9 cellular contexts compared by ENCODE assay signal in the genomic region with DNA sequence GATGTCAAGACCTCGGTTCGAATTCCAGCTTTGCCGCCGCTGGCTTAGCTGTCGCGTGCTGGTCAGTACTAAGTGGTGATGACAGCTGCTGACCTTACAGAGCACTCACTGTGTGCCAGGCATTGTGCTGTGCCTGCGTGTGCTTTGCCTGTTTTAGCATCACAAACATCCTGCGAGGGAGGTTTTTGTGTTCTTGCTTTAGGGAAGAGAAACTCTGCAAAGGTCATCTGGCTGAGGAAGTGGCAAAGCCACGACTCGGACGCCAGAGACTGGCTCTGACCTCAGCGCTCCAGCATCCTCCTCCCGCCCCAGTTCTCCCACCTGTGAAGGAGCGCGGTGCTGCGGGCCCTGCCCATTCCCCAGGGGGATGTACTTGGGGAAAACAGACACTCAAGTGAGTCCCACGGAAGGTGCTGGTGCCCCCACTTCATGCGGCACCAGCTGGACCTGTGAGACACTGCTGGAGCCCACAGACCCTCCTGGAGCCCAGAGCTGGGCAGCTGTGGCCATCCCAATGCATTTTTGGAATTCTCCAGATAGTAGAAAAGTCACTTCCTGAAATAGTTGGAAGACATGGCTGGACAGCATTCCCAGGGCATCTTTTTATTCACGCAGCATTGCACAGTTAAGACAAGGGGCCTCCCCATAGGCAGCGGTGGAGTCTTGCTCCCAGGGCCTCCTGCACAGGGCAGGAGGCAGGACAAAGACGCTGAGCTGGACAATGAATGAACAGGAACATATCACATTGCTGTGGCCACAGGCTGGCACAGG. TPM values are rescaled to one million over a fixed set of nuclear protein-coding genes. Genes with fewer than 3 reads are reported as not detected.
DNase-seq lines count a peak whose midpoint lies in the region; ATAC-seq and TF ChIP-seq lines count a peak whose summit lies in the region.
"Had no signal": no experiment of that assay in that cellular context is flagged by ENCODE, and none has a peak within 500 bp of the region (broad histone marks: within the 10 kb centered on the region; RNA-seq: fewer than 3 reads in every experiment).

No MANE protein-coding gene starts in this region.

- H3K27me3 Mint-ChIP-seq in naive thymus-derived CD4-positive, alpha-beta T cell = peaks cover 0 to 17% (median 0%) of the 10 kb centered on the region in 5 donors
- H3K27me3 Mint-ChIP-seq in endodermal cell (ENCODE audit: insufficient read depth) = no peaks in the 10 kb centered on the region

- intact Hi-C loops in naive thymus-derived CD4-positive, alpha-beta T cell (cut with micrococcal nuclease) = loop anchor here in 1 of 2 donors (2.0 kb wide), 1 partner anchor 45 kb away; no protein-coding TSS in a partner anchor

- peaks cover 0 to 4% (median 0%) of the 10 kb centered on the region in 5 donors for H3K36me3 Mint-ChIP-seq in naive thymus-derived CD4-positive, alpha-beta T cell
- no peaks in the 10 kb centered on the region for H3K36me3 Mint-ChIP-seq in endodermal cell (ENCODE audit: low read depth)

- no peaks in the 10 kb centered on the region for H3K9me3 ChIP-seq in naive thymus-derived CD4-positive, alpha-beta T cell (ENCODE audit: control insufficient read depth in 2 of 3, low read length in 3 of 3)
- H3K9me3 ChIP-seq in endodermal cell (ENCODE audit: control insufficient read depth, low read length) = no peaks in the 10 kb centered on the region

- H3K4me3 ChIP-seq in choroid plexus epithelial cell (ENCODE audit: low read depth, low read length) (no peak overlapping the region), endodermal cell (ENCODE audit: low read length) (no peak overlapping the region)
- H3K4me3 ChIP-seq in naive thymus-derived CD4-positive, alpha-beta T cell (ENCODE audit: low read length) = no peak overlapping the region

- H3K9me3 Mint-ChIP-seq in naive thymus-derived CD4-positive, alpha-beta T cell = peaks cover 0 to 6% (median 0%) of the 10 kb centered on the region in 11 donors
- H3K9me3 Mint-ChIP-seq in endodermal cell = peaks cover 3% of the 10 kb centered on the region

- no peak overlapping the region for H3K4me3 Mint-ChIP-seq in naive thymus-derived CD4-positive, alpha-beta T cell
- no peak overlapping the region for H3K4me3 Mint-ChIP-seq in endodermal cell

- ATAC-seq in GM19438 (IDR thresholded peaks at IDR 0.05; ENCODE audit: low read depth, unreplicated experiment) (peak; percentile 70), HG03571 (IDR thresholded peaks at IDR 0.05; ENCODE audit: unreplicated experiment) (peak; percentile 60)
- ATAC-seq in naive thymus-derived CD4-positive, alpha-beta T cell = peak; percentile 71

- no peak overlapping the region for H3K9ac ChIP-seq in endodermal cell (ENCODE audit: extremely low read depth, low read length, poor library complexity, severe bottlenecking)

- peak; percentile 73 for DNase-seq in A172 (ENCODE audit: low spot score)
- DNase-seq in choroid plexus epithelial cell (ENCODE audit: low read depth) = peak; percentile 54
- DNase-seq in naive thymus-derived CD4-positive, alpha-beta T cell = no peak
- no peak for DNase-seq in endodermal cell
- no peak for DNase-seq in HEK293T (ENCODE audit: extremely low spot score)
- DNase-seq in UCSD-AML1 (lab: John Stamatoyannopoulos, UW; ENCODE audit: unreplicated experiment) = no peak

- CTCF ChIA-PET in naive thymus-derived CD4-positive, alpha-beta T cell (lab: Charles Lee) = no interaction called here
- CTCF ChIA-PET in HEK293T (lab: Yijun Ruan, JAX) = interaction anchor here (0.6 to 0.7 kb wide), 2 partner anchors 8 to 1425 kb away, joined by 3 to 4 read pairs; no protein-coding TSS in a partner anchor

- 85 to 87% methylated on average over 19 to 21 of the region's 21 CpGs for WGBS in endodermal cell (ENCODE audit: insufficient coverage in 1 of 2, insufficient read length in 1 of 2), 2 experiments

- H3K4me1 Mint-ChIP-seq in naive thymus-derived CD4-positive, alpha-beta T cell = peaks cover 7 to 37% (median 24%) of the 10 kb centered on the region in 7 donors
- H3K4me1 Mint-ChIP-seq in endodermal cell = no peaks in the 10 kb centered on the region

- peaks cover 7 to 18% of the 10 kb centered on the region in 2 donors for H3K4me1 ChIP-seq in naive thymus-derived CD4-positive, alpha-beta T cell (ENCODE audit: control insufficient read depth in 2 of 2, insufficient read depth in 2 of 2, low read length in 2 of 2)
- H3K4me1 ChIP-seq in endodermal cell (ENCODE audit: control insufficient read depth, insufficient read depth, low read length) = no peaks in the 10 kb centered on the region

- H3K27ac Mint-ChIP-seq in naive thymus-derived CD4-positive, alpha-beta T cell = peak overlapping the region in 1 of 9 donors; percentile 30
- no peak overlapping the region for H3K27ac Mint-ChIP-seq in endodermal cell

- H3K27ac ChIP-seq in naive thymus-derived CD4-positive, alpha-beta T cell (ENCODE audit: low read depth, low read length) = no peak overlapping the region
- no peak overlapping the region for H3K27ac ChIP-seq in endodermal cell (ENCODE audit: low read depth, low read length)
- H3K27ac ChIP-seq: C4-2B had no signal

- no peak for TF ChIP-seq CTCF in choroid plexus epithelial cell (conservative IDR thresholded peaks at IDR 0.05; ENCODE audit: low read depth, low read length)
- TF ChIP-seq CTCF in endodermal cell (conservative IDR thresholded peaks at IDR 0.05) = no peak

- H3K36me3 ChIP-seq in naive thymus-derived CD4-positive, alpha-beta T cell (ENCODE audit: control insufficient read depth in 2 of 3, insufficient read depth in 3 of 3, low read length in 3 of 3) = no peaks in the 10 kb centered on the region
- no peaks in the 10 kb centered on the region for H3K36me3 ChIP-seq in endodermal cell (ENCODE audit: control insufficient read depth, insufficient read depth, low read length)

- POLR2A ChIA-PET in naive thymus-derived CD4-positive, alpha-beta T cell (lab: Charles Lee) = interaction anchor here (1.8 kb wide), 1 partner anchor 21 kb away, joined by 7 read pairs; no protein-coding TSS in a partner anchor
- POLR2A ChIA-PET in HEK293T (lab: Yijun Ruan, JAX) = interaction anchor here (0.8 kb wide), 1 partner anchor 21 kb away, joined by 3 read pairs; no protein-coding TSS in a partner anchor

- H3K27me3 ChIP-seq in naive thymus-derived CD4-positive, alpha-beta T cell (ENCODE audit: control insufficient read depth in 2 of 2, insufficient read depth in 2 of 2, low read length in 2 of 2) = no peaks in the 10 kb centered on the region
- H3K27me3 ChIP-seq in endodermal cell (ENCODE audit: control insufficient read depth, insufficient read depth, low read length, poor library complexity, severe bottlenecking) = no peaks in the 10 kb centered on the region

TF ChIP-seq in HEK293T, 16 proteins besides CTCF, POLR2A, EP300 and RAD21:
- TF ChIP-seq LEF1 (IDR thresholded peaks at IDR 0.05; ENCODE audit: borderline replicate concordance) (no peak), CTBP1 (IDR thresholded peaks at IDR 0.05; ENCODE audit: borderline replicate concordance) (no peak), SP1 (IDR thresholded peaks at IDR 0.05) (no peak), FOXA1 (IDR thresholded peaks at IDR 0.05) (no peak), HDGF (IDR thresholded peaks at IDR 0.05; ENCODE audit: borderline replicate concordance) (no peak), NFRKB (IDR thresholded peaks at IDR 0.05) (no peak), FOXK2 (IDR thresholded peaks at IDR 0.05) (no peak), PKNOX1 (IDR thresholded peaks at IDR 0.05) (no peak), FOXM1 (IDR thresholded peaks at IDR 0.05; ENCODE audit: borderline replicate concordance) (no peak), ZNF384 (IDR thresholded peaks at IDR 0.05) (no peak), ARNT (IDR thresholded peaks at IDR 0.05) (no peak), L3MBTL2 (conservative IDR thresholded peaks at IDR 0.05) (no peak), ELF4 (IDR thresholded peaks at IDR 0.05) (no peak), SUZ12 (IDR thresholded peaks at IDR 0.05) (no peak), BHLHE40 (IDR thresholded peaks at IDR 0.05; ENCODE audit: borderline replicate concordance) (no peak), TARDBP (IDR thresholded peaks at IDR 0.05) (no peak)

RNA-seq across cellular contexts. Expression of gene HERPUD1, which starts 20.0 kb away (rescaled TPM):
- total RNA-seq in A172 (2014; rRNA removed; shearing (Covaris generic)) = 35.0 and 55.6 TPM in 2 replicates
- 100 to 1,000 TPM; 102 to 226 (median 131) TPM for total RNA-seq in naive thymus-derived CD4-positive, alpha-beta T cell
- 10 to 100 TPM; 42.0 to 61.8 TPM for polyA plus RNA-seq in naive thymus-derived CD4-positive, alpha-beta T cell
- total RNA-seq in endodermal cell = 10 to 100 TPM; 21.5 to 40.6 TPM
- polyA plus RNA-seq in endodermal cell (2013, experiment 1 of 2) = 51.1 TPM
- polyA plus RNA-seq in endodermal cell (2013, experiment 2 of 2) = 39.7 TPM

RNA-seq across cellular contexts. Expression of gene SLC12A3, which starts 46.9 kb away (rescaled TPM):
- total RNA-seq in A172 (2014; rRNA removed; shearing (Covaris generic)) = not detected in 2 replicates
- under 1 TPM in 2 of 5 experiments, not detected in 3; 0.08 to 0.49 TPM for total RNA-seq in naive thymus-derived CD4-positive, alpha-beta T cell
- polyA plus RNA-seq in naive thymus-derived CD4-positive, alpha-beta T cell = not detected
- not detected for total RNA-seq in endodermal cell
- not detected for polyA plus RNA-seq in endodermal cell (2013, experiment 1 of 2)
- polyA plus RNA-seq in endodermal cell (2013, experiment 2 of 2) = not detected

RNA-seq across cellular contexts. Expression of gene CETP, which starts 49.8 kb away (rescaled TPM):
- not detected in 2 replicates for total RNA-seq in A172 (2014; rRNA removed; shearing (Covaris generic))
- not detected for total RNA-seq in naive thymus-derived CD4-positive, alpha-beta T cell
- polyA plus RNA-seq in naive thymus-derived CD4-positive, alpha-beta T cell = under 1 TPM; 0.17 to 0.25 TPM
- total RNA-seq in endodermal cell = not detected
- polyA plus RNA-seq in endodermal cell (2013, experiment 1 of 2) = not detected
- polyA plus RNA-seq in endodermal cell (2013, experiment 2 of 2) = not detected

Comparison
In these comparisons a context has a peak if more than half of its experiments do, and no peak if none do; other contexts are left out.
1. DNase-seq: peak in A172 (single experiment) and choroid plexus epithelial cell (single experiment); none in naive thymus-derived CD4-positive, alpha-beta T cell (0 of 9), endodermal cell (single experiment), HEK293T (single experiment) and UCSD-AML1 (single experiment).
2. Peak in every context shown above with its lines, with median percentiles within 50 percentile points of each other: ATAC-seq.